In the genomic region with DNA sequence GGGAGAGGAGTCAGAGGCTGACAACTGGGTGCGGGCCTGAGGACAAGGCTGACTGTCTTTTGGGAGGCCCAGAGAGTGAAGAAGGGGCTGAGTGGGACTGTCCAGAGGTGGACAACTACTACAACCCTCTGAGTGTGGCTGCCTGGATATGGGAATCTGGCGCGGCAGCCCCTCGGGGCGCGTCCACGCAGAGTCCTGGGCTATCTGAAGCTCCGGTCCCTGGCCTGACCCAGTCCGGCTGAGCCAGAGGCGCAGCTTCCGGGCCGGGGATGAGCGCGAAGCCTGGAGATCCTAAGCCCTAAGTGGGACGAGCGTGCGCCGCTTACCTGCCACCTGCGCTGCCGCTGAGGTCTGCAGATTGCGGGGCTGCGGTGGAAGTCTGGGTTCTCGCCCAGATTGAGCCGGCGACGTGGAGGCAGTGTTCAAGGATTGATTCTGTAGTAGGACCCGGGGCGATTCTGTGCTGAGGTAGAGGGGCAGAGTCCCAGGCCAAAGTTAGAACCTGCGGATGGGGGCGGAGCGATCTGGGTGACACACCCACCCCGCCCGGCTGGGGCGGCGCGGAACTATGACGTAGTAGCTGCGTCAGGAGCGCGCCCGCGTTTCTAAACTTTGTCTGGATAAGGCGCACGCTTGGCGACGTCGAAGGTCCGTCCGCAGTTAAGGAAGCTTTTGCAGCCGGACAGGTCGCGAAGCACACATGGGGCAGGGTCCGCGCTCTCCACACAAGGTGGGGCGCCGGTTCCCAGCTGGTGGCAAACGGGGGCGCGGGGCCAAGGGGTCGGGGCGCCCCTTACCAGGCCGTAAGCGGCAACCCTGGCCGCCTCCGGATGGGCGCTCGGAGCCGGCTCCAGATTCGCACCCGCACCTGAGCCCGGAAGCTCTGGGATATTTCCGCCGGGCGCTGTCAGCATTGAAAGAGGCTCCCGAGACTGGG, we compare ENCODE assay signal across 1 cellular context.
TF ChIP-seq lines count a peak whose summit lies in the region.

Gene DHRS1, minus strand, starts transcription at position 526 of the 937 bp plus-strand sequence. CDS start 674 bp downstream, outside the sequence.
Gene NOP9, plus strand, starts transcription at position 596 of the 937 bp plus-strand sequence. Its CDS starts 105 bp downstream, at position 701.

TF ChIP-seq in IMR-90, 13 proteins besides CTCF, POLR2A, EP300 and RAD21 (continued from another document):
- TF ChIP-seq RFX5 (IDR thresholded peaks at IDR 0.05; ENCODE audit: low read depth, low read length) (no peak), CHD1 (IDR thresholded peaks at IDR 0.05; ENCODE audit: low read depth, low read length) (no peak), FOS (IDR thresholded peaks at IDR 0.05; ENCODE audit: low read depth, low read length) (peak; percentile 34; the same call in 1 of the 2 replicates), MAZ (IDR thresholded peaks at IDR 0.05; ENCODE audit: borderline replicate concordance, low read depth, low read length) (peak; percentile 97), SMC3 (IDR thresholded peaks at IDR 0.05; ENCODE audit: low read depth, low read length) (no peak), BHLHE40 (IDR thresholded peaks at IDR 0.05; ENCODE audit: low read depth, low read length) (0 out of 2 replicates have a peak, but pooled peaks have one; percentile 21), MAFK (IDR thresholded peaks at IDR 0.05; ENCODE audit: low read depth, low read length) (peak; percentile 16; the same call in 1 of the 2 replicates), MXI1 (IDR thresholded peaks at IDR 0.05; ENCODE audit: borderline replicate concordance, low read depth, low read length) (peak; percentile 98), NFE2L2 (IDR thresholded peaks at IDR 0.05; ENCODE audit: low read depth, low read length) (no peak)
